13 cellular contexts compared by ENCODE assay signal in genomic region chr1:170593173-170593572, GRCh38.
DNase-seq lines count a peak whose midpoint lies in the region; ATAC-seq and TF ChIP-seq lines count a peak whose summit lies in the region.
"Had no signal": no experiment of that assay in that cellular context is flagged by ENCODE, and none has a peak within 500 bp of the region (broad histone marks: within the 10 kb centered on the region; RNA-seq: fewer than 3 reads in every experiment).

No MANE protein-coding gene starts in this region.

- no peak for TF ChIP-seq POLR2A in esophagus squamous epithelium (IDR thresholded peaks at IDR 0.05)

- H3K27me3 ChIP-seq in PC-3 (ENCODE audit: low read length) (peaks cover 44% of the 10 kb centered on the region), thymus (ENCODE audit: control insufficient read depth, insufficient read depth) (no peaks in the 10 kb centered on the region), esophagus squamous epithelium (peaks cover 0 to 5% (median 0%) of the 10 kb centered on the region in 4 donors)
- H3K27me3 ChIP-seq: right atrium auricular region had no signal

- no peaks in the 10 kb centered on the region for H4K20me1 ChIP-seq in PC-3 (ENCODE audit: low read length)

- WGBS in thymus, result 51% methylated on average over 3 of the region's 3 CpGs
- WGBS in esophagus squamous epithelium, 2 donors, result 51 to 62% methylated on average over 3 of the region's 3 CpGs

- no peak overlapping the region for H2AFZ ChIP-seq in PC-3 (ENCODE audit: low read length)

- DNase-seq in HFFc6 (no peak), PC-3 (no peak), fibroblast of villous mesenchyme (ENCODE audit: low read depth) (peak; percentile 27), esophagus squamous epithelium (lab: John Stamatoyannopoulos, UW) (no peak), T-helper 17 cell (no peak), NCI-H1436 (lab: John Stamatoyannopoulos, UW) (no peak)
- DNase-seq: endodermal cell; glutamatergic neuron; naive thymus-derived CD4-positive, alpha-beta T cell; NCI-H1930; T-helper 2 cell had no signal

- H3K36me3 ChIP-seq in PC-3 (ENCODE audit: low read depth, low read length), result no peaks in the 10 kb centered on the region
- no peaks in the 10 kb centered on the region for H3K36me3 ChIP-seq in thymus (ENCODE audit: control insufficient read depth, insufficient read depth)
- H3K36me3 ChIP-seq in esophagus squamous epithelium, result no peaks in the 10 kb centered on the region
- H3K36me3 ChIP-seq: right atrium auricular region had no signal

- BruUV-seq in PC-3 (replicated peaks; lab: Mats Ljungman, UMichigan), result no TSS peak

- intact Hi-C loops in PC-3 (cut with micrococcal nuclease) (no loop called here), esophagus squamous epithelium (cut with DNase I) (no loop called here)

- H3K36me3 Mint-ChIP-seq in HFFc6 (ENCODE audit: low read depth), result peaks cover 16% of the 10 kb centered on the region
- H3K36me3 Mint-ChIP-seq in T-helper 17 cell (ENCODE audit: low read depth), result no peaks in the 10 kb centered on the region

- H3K27ac ChIP-seq in PC-3 (ENCODE audit: low read length) (no peak overlapping the region), thymus (ENCODE audit: low read depth) (peak overlapping the region; percentile 36), esophagus squamous epithelium (no peak overlapping the region)
- H3K27ac ChIP-seq: right atrium auricular region had no signal

- H3K4me3 Mint-ChIP-seq in HFFc6 (peak overlapping the region; percentile 79), T-helper 17 cell (no peak overlapping the region)
- H3K4me3 Mint-ChIP-seq: endodermal cell; naive thymus-derived CD4-positive, alpha-beta T cell had no signal

- H3K4me3 ChIP-seq in PC-3 (ENCODE audit: low read length) (no peak overlapping the region), fibroblast of villous mesenchyme (ENCODE audit: low read depth, low read length) (no peak overlapping the region), thymus (ENCODE audit: low read length) (no peak overlapping the region), esophagus squamous epithelium (peak overlapping the region in 1 of 4 donors; percentile 41)
- H3K4me3 ChIP-seq: right atrium auricular region had no signal

- no peaks in the 10 kb centered on the region for H3F3A ChIP-seq in PC-3 (ENCODE audit: low read length, unreplicated experiment)

- H3K9me3 ChIP-seq in PC-3 (ENCODE audit: low read length) (no peaks in the 10 kb centered on the region), thymus (ENCODE audit: control insufficient read depth) (no peaks in the 10 kb centered on the region), esophagus squamous epithelium (peaks cover 0 to 7% (median 0%) of the 10 kb centered on the region in 3 donors), T-helper 17 cell (ENCODE audit: control insufficient read depth, low read length, poor library complexity, severe bottlenecking) (no peaks in the 10 kb centered on the region)

- TF ChIP-seq CTCF in HFFc6 (IDR thresholded peaks at IDR 0.05) (no peak), PC-3 (conservative IDR thresholded peaks at IDR 0.05; ENCODE audit: low read depth, low read length) (no peak), fibroblast of villous mesenchyme (IDR thresholded peaks at IDR 0.05; ENCODE audit: insufficient read depth, low read depth, low read length) (no peak), esophagus squamous epithelium (IDR thresholded peaks at IDR 0.05) (no peak)

- H3K27ac Mint-ChIP-seq in HFFc6 (peak overlapping the region; percentile 59; the same call in 1 of the 2 replicates), T-helper 17 cell (no peak overlapping the region)
- H3K27ac Mint-ChIP-seq: endodermal cell; naive thymus-derived CD4-positive, alpha-beta T cell had no signal

- no peaks in the 10 kb centered on the region for H3K79me2 ChIP-seq in PC-3 (ENCODE audit: low read length)

- no peak overlapping the region for H3K9ac ChIP-seq in PC-3 (ENCODE audit: low read length)

- H3K4me1 Mint-ChIP-seq in HFFc6 (ENCODE audit: low read depth) (peaks cover 38% of the 10 kb centered on the region), T-helper 17 cell (peaks cover 2% of the 10 kb centered on the region)
- H3K4me1 Mint-ChIP-seq: naive thymus-derived CD4-positive, alpha-beta T cell had no signal

- CTCF ChIA-PET in PC-3 (lab: Charles Lee), result no interaction called here

- peaks cover 7% of the 10 kb centered on the region for H3K9me3 Mint-ChIP-seq in HFFc6
- H3K9me3 Mint-ChIP-seq: endodermal cell had no signal

- H3K4me2 ChIP-seq in PC-3 (ENCODE audit: low read length), result peak overlapping the region; percentile 2; the same call in 1 of the 2 replicates

- no peaks in the 10 kb centered on the region for H3K9me2 ChIP-seq in PC-3 (replicated peaks; ENCODE audit: low read length)

- H3K4me1 ChIP-seq in PC-3 (ENCODE audit: insufficient read depth, low read length) (0 out of 2 replicates have a peak, but pooled peaks cover 4% of the 10 kb centered on the region), thymus (ENCODE audit: control insufficient read depth, insufficient read depth, low read length) (no peaks in the 10 kb centered on the region), esophagus squamous epithelium (peaks cover 0 to 6% (median 0%) of the 10 kb centered on the region in 3 donors)
- H3K4me1 ChIP-seq: right atrium auricular region had no signal

- POLR2A ChIA-PET in PC-3 (lab: Charles Lee; ENCODE audit: unreplicated experiment), result no interaction called here

- peaks cover 2% of the 10 kb centered on the region; the same call in 1 of the 2 replicates for H3K27me3 Mint-ChIP-seq in HFFc6 (ENCODE audit: insufficient read depth)
- H3K27me3 Mint-ChIP-seq in T-helper 17 cell, result peaks cover 28% of the 10 kb centered on the region

- ATAC-seq in PC-3 (no peak), T-helper 17 cell (no peak)
- ATAC-seq: naive thymus-derived CD4-positive, alpha-beta T cell had no signal
